8 cellular contexts compared by ENCODE assay signal in the genomic region with DNA sequence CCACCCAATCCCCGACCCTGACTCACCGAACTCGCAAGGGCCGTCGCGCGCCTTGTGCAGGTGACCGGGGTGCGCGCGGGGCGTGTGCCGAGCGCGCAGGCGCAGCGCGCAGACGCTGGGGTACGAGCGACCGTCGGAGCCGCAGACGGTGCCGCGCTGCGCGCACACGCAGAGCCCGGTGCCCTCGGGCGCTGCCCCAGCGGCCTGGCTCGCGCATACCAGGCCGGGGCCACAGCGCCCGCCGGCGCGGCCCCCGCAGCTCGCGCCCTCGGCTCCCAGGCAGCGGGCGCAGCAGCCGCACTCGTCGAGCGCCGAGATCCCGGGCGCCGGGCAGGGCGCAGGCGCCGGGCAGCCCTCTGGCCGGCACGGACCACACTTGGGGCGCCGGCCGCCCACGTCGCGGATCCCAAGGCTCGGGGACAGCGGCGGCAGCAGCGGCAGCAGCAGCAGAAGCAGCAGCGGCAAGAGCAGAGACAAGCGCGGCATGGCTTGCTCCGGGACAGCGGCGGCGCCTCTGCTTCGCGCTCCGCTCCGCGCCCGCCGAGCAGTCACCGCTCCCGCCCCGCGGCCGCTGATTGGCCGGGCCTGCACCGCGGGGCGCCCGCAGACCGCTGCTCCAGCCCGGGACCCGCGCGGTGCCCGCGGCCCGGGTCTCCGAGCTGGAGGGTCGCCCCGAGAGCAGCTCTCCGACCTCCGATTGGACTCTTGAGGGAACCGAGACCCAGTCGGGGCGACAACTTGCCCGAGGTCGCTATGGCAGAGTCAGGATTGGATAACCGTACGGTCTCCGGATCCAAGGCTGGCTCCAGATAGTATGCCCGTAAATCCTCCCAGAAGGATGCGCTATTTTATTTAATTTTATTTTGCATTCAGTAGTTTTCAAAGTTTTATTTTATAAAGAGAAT. TPM values are rescaled to one million over a fixed set of nuclear protein-coding genes. Genes with fewer than 3 reads are reported as not detected.
DNase-seq lines count a peak whose midpoint lies in the region; ATAC-seq, FAIRE-seq and TF ChIP-seq lines count a peak whose summit lies in the region.

A gene with protein sequence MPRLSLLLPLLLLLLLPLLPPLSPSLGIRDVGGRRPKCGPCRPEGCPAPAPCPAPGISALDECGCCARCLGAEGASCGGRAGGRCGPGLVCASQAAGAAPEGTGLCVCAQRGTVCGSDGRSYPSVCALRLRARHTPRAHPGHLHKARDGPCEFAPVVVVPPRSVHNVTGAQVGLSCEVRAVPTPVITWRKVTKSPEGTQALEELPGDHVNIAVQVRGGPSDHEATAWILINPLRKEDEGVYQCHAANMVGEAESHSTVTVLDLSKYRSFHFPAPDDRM (minus strand): TSS at position 516 of the 905 bp plus-strand sequence. CDS start 30 bp downstream, at position 486.

- H4K8ac ChIP-seq in H9 (replicated peaks; ENCODE audit: insufficient read length, low read depth, low read length) = no peak within 1 kb of the TSS

- H3K4me1 ChIP-seq in H9 (ENCODE audit: insufficient read depth, low read length) (no peaks in the 10 kb centered on the region; the same call in 1 of the 2 replicates), pancreas (no peaks in the 10 kb centered on the region)

- no peaks in the 10 kb centered on the region for H3K79me1 ChIP-seq in H9 (ENCODE audit: insufficient read depth, low read depth, low read length, poor library complexity, severe bottlenecking)

- no peaks in the 10 kb centered on the region; a peak in 1 of 7 replicates for H3K36me3 Mint-ChIP-seq in H9 (ENCODE audit: insufficient read depth in 1 of 3, low read depth in 3 of 3)

- no peak within 1 kb of the TSS for H3K23ac ChIP-seq in H9 (ENCODE audit: insufficient read length, low read depth, low read length)

- no peak within 1 kb of the TSS for H3K9ac ChIP-seq in H9 (ENCODE audit: extremely low read depth, insufficient read length, low read length)

- no peak within 1 kb of the TSS for H2AFZ ChIP-seq in H9 (ENCODE audit: low read length)

- H3K4ac ChIP-seq in H9 (ENCODE audit: low read depth, low read length) = no peak within 1 kb of the TSS

- H4K5ac ChIP-seq in H9 (ENCODE audit: insufficient read length, low read depth, low read length) = no peak within 1 kb of the TSS

- H3K27me3 Mint-ChIP-seq in H9 (ENCODE audit: low read depth) = peaks cover 56% of the 10 kb centered on the region

- no peak for FAIRE-seq in pancreas (lab: Jason Lieb, UNC)

- peaks cover 10% of the 10 kb centered on the region for H3K23me2 ChIP-seq in H9 (ENCODE audit: insufficient read length, low read depth, low read length, poor library complexity, severe bottlenecking)

- no peak within 1 kb of the TSS for H3K18ac ChIP-seq in H9 (ENCODE audit: insufficient read length, low read depth, low read length)

- peak; percentile 62 for ATAC-seq in SK-N-SH treated with all-trans-retinoic acid at 6 μM for 48 hours
- peak; percentile 66 to 88 (median 82) for ATAC-seq in pancreas
- no peak for ATAC-seq in GM21528 (IDR thresholded peaks at IDR 0.05; ENCODE audit: low FRiP score, unreplicated experiment)
- no peak for ATAC-seq in HG03457 (IDR thresholded peaks at IDR 0.05; ENCODE audit: unreplicated experiment)
- ATAC-seq in GM21723 (IDR thresholded peaks at IDR 0.05; ENCODE audit: unreplicated experiment) = no peak

- H3K9me3 ChIP-seq in H9 (ENCODE audit: control insufficient read depth, low read depth, low read length) = no peaks in the 10 kb centered on the region
- no peaks in the 10 kb centered on the region for H3K9me3 ChIP-seq in pancreas

- H4K20me1 ChIP-seq in H9 (ENCODE audit: control insufficient read depth, insufficient read depth, insufficient read length) = no peaks in the 10 kb centered on the region

- WGBS in H9 (ENCODE audit: extremely low coverage, insufficient read length, low lambda C conversion rate) = no CpG with 5 or more reads among the region's 118 CpGs
- 1 to 2% methylated on average over 83 to 118 of the region's 118 CpGs for WGBS in pancreas, 2 donors

- H3K27ac Mint-ChIP-seq in H9 = no peak within 1 kb of the TSS

- no peak within 1 kb of the TSS for H2BK12ac ChIP-seq in H9 (ENCODE audit: insufficient read length, low read depth, low read length)

- H3K79me2 ChIP-seq in H9 (ENCODE audit: insufficient read depth, low read length) = no peaks in the 10 kb centered on the region

- H2AK5ac ChIP-seq in H9 (ENCODE audit: insufficient read length, low read length) = no peak within 1 kb of the TSS

- H2BK15ac ChIP-seq in H9 (ENCODE audit: low read depth, low read length) = no peak within 1 kb of the TSS

- peaks cover 52 to 63% of the 10 kb centered on the region in 2 experiments for H3K4me1 Mint-ChIP-seq in H9

- H3K4me3 Mint-ChIP-seq in H9 = peak within 1 kb of the TSS; percentile 59 to 75

- H3K4me3 ChIP-seq in pancreas = peak within 1 kb of the TSS; percentile 7 to 48 (median 25)

- H3K27ac ChIP-seq in H9 (ENCODE audit: insufficient read length, low read depth, low read length) = no peak within 1 kb of the TSS
- H3K27ac ChIP-seq in pancreas = no peak within 1 kb of the TSS

- no peak within 1 kb of the TSS for H2BK5ac ChIP-seq in H9 (ENCODE audit: insufficient read length, low read length)

- no peak within 1 kb of the TSS for H4K91ac ChIP-seq in H9 (ENCODE audit: insufficient read length, low read depth, low read length)

- no peak within 1 kb of the TSS for H3K56ac ChIP-seq in H9 (ENCODE audit: insufficient read length, low read depth, low read length)

- TF ChIP-seq CTCF in H9 (conservative IDR thresholded peaks at IDR 0.05) (no peak), pancreas (IDR thresholded peaks at IDR 0.05) (no peak)

- H3K36me3 ChIP-seq in pancreas = no peaks in the 10 kb centered on the region

- no peak within 1 kb of the TSS for H2BK120ac ChIP-seq in H9 (ENCODE audit: low read depth, low read length, poor library complexity, severe bottlenecking)

- peak; percentile 91 for DNase-seq in D341Med (ENCODE audit: low spot score)
- DNase-seq in H9 = peak; percentile 61
- DNase-seq in head of caudate nucleus = peak in 36 of 42 donors; percentile 12 to 74 (median 50)
- DNase-seq in pancreas = peak in 2 of 6 donors; percentile 30 to 76

- no peak within 1 kb of the TSS; the same call in 1 of the 2 replicates for H3K14ac ChIP-seq in H9 (ENCODE audit: insufficient read depth, low read length)

- no peaks in the 10 kb centered on the region for H3K9me3 Mint-ChIP-seq in H9

- H3K4me2 ChIP-seq in H9 (ENCODE audit: insufficient read depth, insufficient read length, low read length) = peak within 1 kb of the TSS; percentile 51

- intact Hi-C loops in head of caudate nucleus (cut with DNase I) (no loop called here), pancreas (cut with DNase I) (no loop called here)

- no peak within 1 kb of the TSS for H3T11ph ChIP-seq in H9 (ENCODE audit: low read length)

- no peak within 1 kb of the TSS for H2BK20ac ChIP-seq in H9 (ENCODE audit: low read depth, low read length, poor library complexity, severe bottlenecking)

- H3K27me3 ChIP-seq in H9 (ENCODE audit: insufficient read depth, low read length) (peaks cover 18% of the 10 kb centered on the region; the same call in 1 of the 2 replicates), pancreas (no peaks in the 10 kb centered on the region)

TF ChIP-seq in SK-N-SH treated with all-trans-retinoic acid at 6 μM for 48 hours, 23 proteins besides CTCF, POLR2A, EP300 and RAD21:
- TF ChIP-seq, protein P1, sequence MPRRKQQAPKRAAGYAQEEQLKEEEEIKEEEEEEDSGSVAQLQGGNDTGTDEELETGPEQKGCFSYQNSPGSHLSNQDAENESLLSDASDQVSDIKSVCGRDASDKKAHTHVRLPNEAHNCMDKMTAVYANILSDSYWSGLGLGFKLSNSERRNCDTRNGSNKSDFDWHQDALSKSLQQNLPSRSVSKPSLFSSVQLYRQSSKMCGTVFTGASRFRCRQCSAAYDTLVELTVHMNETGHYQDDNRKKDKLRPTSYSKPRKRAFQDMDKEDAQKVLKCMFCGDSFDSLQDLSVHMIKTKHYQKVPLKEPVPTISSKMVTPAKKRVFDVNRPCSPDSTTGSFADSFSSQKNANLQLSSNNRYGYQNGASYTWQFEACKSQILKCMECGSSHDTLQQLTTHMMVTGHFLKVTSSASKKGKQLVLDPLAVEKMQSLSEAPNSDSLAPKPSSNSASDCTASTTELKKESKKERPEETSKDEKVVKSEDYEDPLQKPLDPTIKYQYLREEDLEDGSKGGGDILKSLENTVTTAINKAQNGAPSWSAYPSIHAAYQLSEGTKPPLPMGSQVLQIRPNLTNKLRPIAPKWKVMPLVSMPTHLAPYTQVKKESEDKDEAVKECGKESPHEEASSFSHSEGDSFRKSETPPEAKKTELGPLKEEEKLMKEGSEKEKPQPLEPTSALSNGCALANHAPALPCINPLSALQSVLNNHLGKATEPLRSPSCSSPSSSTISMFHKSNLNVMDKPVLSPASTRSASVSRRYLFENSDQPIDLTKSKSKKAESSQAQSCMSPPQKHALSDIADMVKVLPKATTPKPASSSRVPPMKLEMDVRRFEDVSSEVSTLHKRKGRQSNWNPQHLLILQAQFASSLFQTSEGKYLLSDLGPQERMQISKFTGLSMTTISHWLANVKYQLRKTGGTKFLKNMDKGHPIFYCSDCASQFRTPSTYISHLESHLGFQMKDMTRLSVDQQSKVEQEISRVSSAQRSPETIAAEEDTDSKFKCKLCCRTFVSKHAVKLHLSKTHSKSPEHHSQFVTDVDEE (CRISPR knock-in tag; IDR thresholded peaks at IDR 0.05) = 0 out of 2 replicates have a peak, but pooled peaks have one; percentile 14
- TF ChIP-seq ARNTL (CRISPR knock-in tag; IDR thresholded peaks at IDR 0.05; ENCODE audit: borderline replicate concordance, low read depth) = no peak

RNA-seq across cellular contexts. Expression of the gene that starts here (rescaled TPM):
- total RNA-seq in H9 (2021) = 37.7 and 37.9 TPM in 2 replicates
- total RNA-seq in pancreas = 1 to 10 TPM in 1 of 6 donors, under 1 TPM in 5; 0.12 to 1.1 (median 0.72) TPM
- polyA plus RNA-seq in pancreas = 1 to 10 TPM in 1 of 2 donors, under 1 TPM in 1; 0.42 to 2.2 TPM

Comparison
In these comparisons a context has a peak if more than half of its experiments do, and no peak if none do; other contexts are left out.
1. RNA of the gene that starts here (total RNA-seq): 37.7 to 37.9 TPM in H9; 0.12 to 1.1 TPM in pancreas; every median in the first group is over 10 times any median in the second.
2. ATAC-seq: peak in SK-N-SH treated with all-trans-retinoic acid at 6 μM for 48 hours (single experiment) and pancreas (4 of 4); none in GM21528 (single experiment), HG03457 (single experiment) and GM21723 (single experiment).